9 cellular contexts compared by ENCODE assay signal in genomic region chr22:40728731-40729189, GRCh38. TPM values are rescaled to one million over a fixed set of nuclear protein-coding genes. Genes with fewer than 3 reads are reported as not detected.
A peak's percentile ranks its signal among the peaks of the same experiment; 100 is the strongest.
DNase-seq lines count a peak whose midpoint lies in the region; ATAC-seq and TF ChIP-seq lines count a peak whose summit lies in the region.
"Had no signal": no experiment of that assay in that cellular context is flagged by ENCODE, and none has a peak within 500 bp of the region (broad histone marks: within the 10 kb centered on the region; RNA-seq: fewer than 3 reads in every experiment).

No MANE protein-coding gene starts in this region.

- WGBS in heart left ventricle, 4 donors, result 47 to 56% (median 53%) methylated on average over 13 of the region's 13 CpGs
- 31 to 49% methylated on average over 13 of the region's 13 CpGs for WGBS in lung, 2 donors

- H3K27ac ChIP-seq in heart left ventricle, result peak overlapping the region in 1 of 12 donors; percentile 42
- H3K27ac ChIP-seq in lung (ENCODE audit: low read depth in 1 of 2, low read length in 1 of 2), result no peak overlapping the region

- no peaks in the 10 kb centered on the region for H3K27me3 Mint-ChIP-seq in activated T-helper 17 cell treated with anti-CD3 and anti-CD28 coated beads, Interleukin-2, amount 50 U/mL, for 72 hours

- intact Hi-C loops in Right ventricle myocardium superior (cut with DNase I), result no loop called here
- intact Hi-C loops in heart left ventricle (cut with DNase I), result no loop called here

- H3K36me3 Mint-ChIP-seq in activated T-helper 17 cell treated with anti-CD3 and anti-CD28 coated beads, Interleukin-2, amount 50 U/mL, for 72 hours (ENCODE audit: low read depth), result no peaks in the 10 kb centered on the region

- no peak overlapping the region for H3K4me3 ChIP-seq in heart left ventricle
- no peak overlapping the region for H3K4me3 ChIP-seq in lung

- ATAC-seq in Right ventricle myocardium superior (ENCODE audit: poor library complexity) (peak; percentile 17), heart left ventricle (no peak), lung (ENCODE audit: insufficient read depth, low FRiP score) (no peak), HG03354 (IDR thresholded peaks at IDR 0.05; ENCODE audit: poor library complexity, severe bottlenecking, unreplicated experiment) (no peak)
- ATAC-seq in activated T-helper 17 cell treated with anti-CD3 and anti-CD28 coated beads, Interleukin-2, amount 50 U/mL, for 72 hours (replicated peaks), result peak; percentile 44

- H3K4me1 Mint-ChIP-seq in activated T-helper 17 cell treated with anti-CD3 and anti-CD28 coated beads, Interleukin-2, amount 50 U/mL, for 72 hours, result peaks cover 39% of the 10 kb centered on the region

- H3K4me1 ChIP-seq in heart left ventricle (peaks cover 0 to 13% (median 0%) of the 10 kb centered on the region in 12 donors), lung (ENCODE audit: control insufficient read depth in 2 of 2, insufficient read depth in 2 of 2, low read length in 2 of 2) (peaks cover 0 to 2% of the 10 kb centered on the region in 2 donors)

- TF ChIP-seq POLR2A in heart left ventricle (IDR thresholded peaks at IDR 0.05), result no peak

- H3K27me3 ChIP-seq in heart left ventricle (no peaks in the 10 kb centered on the region), lung (ENCODE audit: control insufficient read depth, insufficient read depth) (no peaks in the 10 kb centered on the region)

- TF ChIP-seq CTCF in heart left ventricle (IDR thresholded peaks at IDR 0.05) (no peak), lung (IDR thresholded peaks at IDR 0.05; ENCODE audit: control extremely low read depth, extremely low read depth) (no peak)

- peak overlapping the region; percentile 83 for H3K4me3 Mint-ChIP-seq in activated T-helper 17 cell treated with anti-CD3 and anti-CD28 coated beads, Interleukin-2, amount 50 U/mL, for 72 hours

- H3K9me3 ChIP-seq in heart left ventricle (no peaks in the 10 kb centered on the region), lung (ENCODE audit: control insufficient read depth in 2 of 2, insufficient read depth in 1 of 2, low read length in 1 of 2) (no peaks in the 10 kb centered on the region)

- H3K36me3 ChIP-seq in heart left ventricle (no peaks in the 10 kb centered on the region), lung (ENCODE audit: control insufficient read depth in 2 of 2, insufficient read depth in 2 of 2, low read length in 2 of 2) (no peaks in the 10 kb centered on the region)

- no peak for DNase-seq in Right ventricle myocardium superior
- DNase-seq in heart left ventricle, result no peak
- peak; percentile 58 for DNase-seq in lung (ENCODE audit: low spot score)
- DNase-seq in ureter (ENCODE audit: low spot score), result peak; percentile 80
- no peak for DNase-seq in epidermal melanocyte (ENCODE audit: insufficient read length, low spot score)
- no peak for DNase-seq in occipital lobe (lab: John Stamatoyannopoulos, UW)

- no peaks in the 10 kb centered on the region for H3K9me3 Mint-ChIP-seq in activated T-helper 17 cell treated with anti-CD3 and anti-CD28 coated beads, Interleukin-2, amount 50 U/mL, for 72 hours

- peak overlapping the region; percentile 94 for H3K27ac Mint-ChIP-seq in activated T-helper 17 cell treated with anti-CD3 and anti-CD28 coated beads, Interleukin-2, amount 50 U/mL, for 72 hours

RNA-seq across cellular contexts. Expression of gene MCHR1, which starts 49.5 kb away (rescaled TPM):
- total RNA-seq in Right ventricle myocardium superior (0.54 TPM), heart left ventricle (under 1 TPM in 5 of 9 donors, not detected in 4; 0.09 to 0.96 (median 0.45) TPM), lung (under 1 TPM; 0.21 to 0.37 TPM), ureter (not detected), occipital lobe (0.62 TPM)
- polyA plus RNA-seq in heart left ventricle (under 1 TPM; 0.23 to 0.35 TPM), lung (under 1 TPM; 0.06 to 0.62 TPM)
- not detected for total RNA-seq in activated T-helper 17 cell treated with anti-CD3 and anti-CD28 coated beads, Interleukin-2, amount 50 U/mL, for 72 hours
- total RNA-seq: LHCN-M2 had no signal

Comparison
In these comparisons a context has a peak if more than half of its experiments do, and no peak if none do; other contexts are left out.
1. ATAC-seq: peak in Right ventricle myocardium superior (single experiment) and activated T-helper 17 cell treated with anti-CD3 and anti-CD28 coated beads, Interleukin-2, amount 50 U/mL, for 72 hours (single experiment); none in heart left ventricle (0 of 4), lung (single experiment) and HG03354 (single experiment).
2. DNase-seq: peak in lung (single experiment) and ureter (single experiment); none in Right ventricle myocardium superior (single experiment), heart left ventricle (0 of 5), epidermal melanocyte (single experiment) and occipital lobe (single experiment).